ENCODE assay signal across 9 cellular contexts in genomic region chr5:56328753-56329560, GRCh38.
A peak's percentile ranks its signal among the peaks of the same experiment; 100 is the strongest.
DNase-seq lines count a peak whose midpoint lies in the region; ATAC-seq and TF ChIP-seq lines count a peak whose summit lies in the region.
"Had no signal": no experiment of that assay in that cellular context is flagged by ENCODE, and none has a peak within 500 bp of the region (broad histone marks: within the 10 kb centered on the region; RNA-seq: fewer than 3 reads in every experiment).

No MANE protein-coding gene starts in this region.

- H3K4me1 Mint-ChIP-seq in activated CD4-positive, alpha-beta memory T cell treated with anti-CD3 and anti-CD28 coated beads for 36 hours (ENCODE audit: low read depth), result peaks cover 70% of the 10 kb centered on the region

- peaks cover 2% of the 10 kb centered on the region for H3K9me3 Mint-ChIP-seq in activated CD4-positive, alpha-beta memory T cell treated with anti-CD3 and anti-CD28 coated beads for 36 hours

- TF ChIP-seq EP300 in transverse colon (IDR thresholded peaks at IDR 0.05; ENCODE audit: low read depth) (no peak), upper lobe of left lung (IDR thresholded peaks at IDR 0.05) (no peak)

- TF ChIP-seq POLR2A in transverse colon (IDR thresholded peaks at IDR 0.05) (no peak), upper lobe of left lung (IDR thresholded peaks at IDR 0.05) (no peak)

- peak; percentile 72 for DNase-seq in activated CD4-positive, alpha-beta memory T cell treated with anti-CD3 and anti-CD28 coated beads for 36 hours
- DNase-seq in kidney glomerular epithelial cell (lab: John Stamatoyannopoulos, UW), result peak; percentile 83
- no peak for DNase-seq in transverse colon
- no peak for DNase-seq in mucosa of gallbladder (ENCODE audit: low spot score)
- DNase-seq in upper lobe of left lung, result no peak

- H3K27me3 ChIP-seq in transverse colon (no peaks in the 10 kb centered on the region), upper lobe of left lung (no peaks in the 10 kb centered on the region)

- H3K9me3 ChIP-seq in transverse colon, result no peaks in the 10 kb centered on the region
- H3K9me3 ChIP-seq in upper lobe of left lung, result no peaks in the 10 kb centered on the region

- POLR2A ChIA-PET in activated CD4-positive, alpha-beta memory T cell treated with anti-CD3 and anti-CD28 coated beads for 36 hours (lab: Charles Lee), result interaction anchor here (0.5 to 3.0 kb wide), 14 partner anchors 8 to 847 kb away, joined by 3 to 14 read pairs (median 4); partner anchors contain the start of gene IL6ST

- H3K36me3 Mint-ChIP-seq in activated CD4-positive, alpha-beta memory T cell treated with anti-CD3 and anti-CD28 coated beads for 36 hours, result peaks cover 1% of the 10 kb centered on the region

- H3K4me3 ChIP-seq in transverse colon, result no peak overlapping the region
- H3K4me3 ChIP-seq in upper lobe of left lung, result no peak overlapping the region

- in situ Hi-C loops in transverse colon (cut with MboI; ENCODE audit: low pct_ligation_motif_present in 1 of 4, low pct_unique_long_range_greater_than_20kb in 1 of 4, low sequenced_read_pairs in 3 of 4), result no loop called here

- no peaks in the 10 kb centered on the region for H3K36me3 ChIP-seq in transverse colon
- H3K36me3 ChIP-seq in upper lobe of left lung, result no peaks in the 10 kb centered on the region

- no peak overlapping the region for H3K27ac ChIP-seq in transverse colon
- H3K27ac ChIP-seq in upper lobe of left lung, result no peak overlapping the region

- no peaks in the 10 kb centered on the region for H3K27me3 Mint-ChIP-seq in activated CD4-positive, alpha-beta memory T cell treated with anti-CD3 and anti-CD28 coated beads for 36 hours

- H3K27ac Mint-ChIP-seq in activated CD4-positive, alpha-beta memory T cell treated with anti-CD3 and anti-CD28 coated beads for 36 hours, result peak overlapping the region; percentile 91

- H3K4me1 ChIP-seq in transverse colon (no peaks in the 10 kb centered on the region), upper lobe of left lung (peaks cover 0 to 4% (median 0%) of the 10 kb centered on the region in 4 donors)

- WGBS in transverse colon (ENCODE audit: low coverage in 1 of 2), 2 donors, result 57 to 59% methylated on average over 1 to 3 of the region's 3 CpGs
- 46 to 62% methylated on average over 3 of the region's 3 CpGs for WGBS in upper lobe of left lung, 2 donors

- peak overlapping the region; percentile 6 for H3K4me3 Mint-ChIP-seq in activated CD4-positive, alpha-beta memory T cell treated with anti-CD3 and anti-CD28 coated beads for 36 hours
- H3K4me3 Mint-ChIP-seq: neural crest cell had no signal

- TF ChIP-seq CTCF in transverse colon (IDR thresholded peaks at IDR 0.05), result no peak
- TF ChIP-seq CTCF in upper lobe of left lung (IDR thresholded peaks at IDR 0.05), result no peak

- intact Hi-C loops in activated CD4-positive, alpha-beta memory T cell treated with anti-CD3 and anti-CD28 coated beads for 36 hours (cut with micrococcal nuclease), result loop anchor here (1.0 to 10.0 kb wide), 19 partner anchors 16 to 848 kb away; partner anchors contain the start of genes IL6ST, MAP3K1 and SETD9
- intact Hi-C loops in transverse colon (cut with DNase I; ENCODE audit: low total_unique reads), result no loop called here

- ATAC-seq in GM18907 (IDR thresholded peaks at IDR 0.05; ENCODE audit: unreplicated experiment) (peak; percentile 68), HG03196 (IDR thresholded peaks at IDR 0.05; ENCODE audit: unreplicated experiment) (peak; percentile 52), GM18520 (IDR thresholded peaks at IDR 0.05; ENCODE audit: unreplicated experiment) (no peak), upper lobe of left lung (ENCODE audit: low FRiP score in 2 of 2) (no peak)

- CTCF ChIA-PET in activated CD4-positive, alpha-beta memory T cell treated with anti-CD3 and anti-CD28 coated beads for 36 hours (lab: Charles Lee), result interaction anchor here (0.6 to 3.1 kb wide), 10 partner anchors 11 to 509 kb away, joined by 3 to 16 read pairs (median 4); no protein-coding TSS in a partner anchor

Comparison
In these comparisons a context has a peak if more than half of its experiments do, and no peak if none do; other contexts are left out.
1. ATAC-seq: peak in GM18907 (single experiment) and HG03196 (single experiment); none in GM18520 (single experiment) and upper lobe of left lung (0 of 2).
2. DNase-seq: peak in activated CD4-positive, alpha-beta memory T cell treated with anti-CD3 and anti-CD28 coated beads for 36 hours (single experiment) and kidney glomerular epithelial cell (single experiment); none in transverse colon (single experiment), mucosa of gallbladder (single experiment) and upper lobe of left lung (0 of 2).